In the genomic region with DNA sequence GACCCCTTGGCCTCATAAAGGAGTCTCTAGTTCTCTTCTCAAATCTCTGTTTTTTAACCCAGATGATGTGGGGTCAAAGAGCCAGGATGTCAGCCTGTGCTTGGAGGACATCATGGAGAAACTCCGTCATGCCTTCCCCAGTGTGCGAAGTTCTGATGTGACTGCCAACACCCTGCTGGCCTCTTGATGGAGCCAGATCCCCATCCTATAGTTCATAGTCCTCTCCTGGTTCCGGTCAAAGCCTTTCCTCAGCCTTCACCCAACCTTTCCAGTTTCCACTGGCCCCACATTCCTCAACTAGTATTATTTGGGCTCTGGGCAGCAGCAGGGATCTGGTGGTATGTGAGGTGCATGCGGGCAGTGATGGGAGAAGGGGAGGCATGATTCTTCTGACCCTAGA, we compare ENCODE assay signal across 10 cellular contexts. TPM values are rescaled to one million over a fixed set of nuclear protein-coding genes. Genes with fewer than 3 reads are reported as not detected.
DNase-seq lines count a peak whose midpoint lies in the region; ATAC-seq, FAIRE-seq and TF ChIP-seq lines count a peak whose summit lies in the region.
"Had no signal": no experiment of that assay in that cellular context is flagged by ENCODE, and none has a peak within 500 bp of the region (broad histone marks: within the 10 kb centered on the region; RNA-seq: fewer than 3 reads in every experiment).

No MANE protein-coding gene starts in this region.

- no peaks in the 10 kb centered on the region for H3K9me3 ChIP-seq in suprapubic skin

- H3K4me1 ChIP-seq in suprapubic skin: no peaks in the 10 kb centered on the region

- no peak for TF ChIP-seq POLR2A in suprapubic skin (IDR thresholded peaks at IDR 0.05)

- DNase-seq in GM10248 (ENCODE audit: extremely low spot score) (no peak), LNCaP clone FGC (ENCODE audit: low read depth) (no peak), bronchial epithelial cell (ENCODE audit: low read depth) (peak; percentile 1), lung microvascular endothelial cell (ENCODE audit: low read depth in 2 of 2) (peak; percentile 31 to 33), suprapubic skin (ENCODE audit: low spot score in 2 of 2) (no peak)
- DNase-seq in NK-92 treated with Interleukin-12 subunit alpha and Interleukin-12 subunit beta, amount 100 ng/mL, for 24 hours (lab: John Stamatoyannopoulos, UW): no peak
- DNase-seq: activated CD4-positive, alpha-beta T cell treated with anti-CD3 and anti-CD28 coated beads, Interleukin-2, amount 50 U/mL, for 4 hours; NCI-H2081 treated with DMSO at 0.1 percent for 48 hours; nephron progenitor cell had no signal

- H3K27ac ChIP-seq in suprapubic skin: no peak overlapping the region

- H3K36me3 ChIP-seq in bronchial epithelial cell (ENCODE audit: control insufficient read depth, insufficient read depth, low read length) (no peaks in the 10 kb centered on the region), suprapubic skin (no peaks in the 10 kb centered on the region)

- no peak for TF ChIP-seq EP300 in suprapubic skin (IDR thresholded peaks at IDR 0.05)

- no peak for FAIRE-seq in bronchial epithelial cell (lab: Jason Lieb, UNC)

- TF ChIP-seq CTCF in GM10248 (IDR thresholded peaks at IDR 0.05; ENCODE audit: control extremely low read depth, extremely low read depth, low read depth, missing control alignments): peak; percentile 32
- peak; percentile 34 for TF ChIP-seq CTCF in LNCaP clone FGC (IDR thresholded peaks at IDR 0.05; ENCODE audit: control insufficient read depth, extremely low read depth, insufficient read depth)
- TF ChIP-seq CTCF in bronchial epithelial cell (IDR thresholded peaks at IDR 0.05; ENCODE audit: insufficient read depth, low read length, severe bottlenecking): peak; percentile 19
- no peak for TF ChIP-seq CTCF in suprapubic skin (IDR thresholded peaks at IDR 0.05)

- CTCF ChIA-PET in GM10248 (lab: Yijun Ruan, JAX): no interaction called here

- H3K4me3 ChIP-seq in LNCaP clone FGC (ENCODE audit: low read depth, low read length) (no peak overlapping the region), bronchial epithelial cell (ENCODE audit: low read depth, low read length) (no peak overlapping the region), suprapubic skin (no peak overlapping the region)

- ATAC-seq in HG03175 (IDR thresholded peaks at IDR 0.05; ENCODE audit: unreplicated experiment): no peak

- POLR2A ChIA-PET in GM10248 (lab: Yijun Ruan, JAX): no interaction called here

- WGBS in suprapubic skin: 86% methylated on average over 4 of the region's 4 CpGs

- H3K27me3 ChIP-seq in bronchial epithelial cell (ENCODE audit: control insufficient read depth, insufficient read depth, low read length): no peaks in the 10 kb centered on the region
- no peaks in the 10 kb centered on the region for H3K27me3 ChIP-seq in suprapubic skin

RNA-seq across cellular contexts. Expression of gene TAF7L, which starts 30.7 kb away (rescaled TPM):
- total RNA-seq in bronchial epithelial cell (under 0.01 TPM in 1 of 2 replicates, not detected in the other), lung microvascular endothelial cell (under 0.01 TPM in 1 of 2 replicates, not detected in the other), suprapubic skin (1 to 10 TPM in 2 of 4 donors, under 1 TPM in 2; 0.34 to 1.9 (median 1.1) TPM)

RNA-seq across cellular contexts. Expression of gene DRP2, which starts 40.8 kb away (rescaled TPM):
- total RNA-seq in bronchial epithelial cell: not detected in 2 replicates
- total RNA-seq in lung microvascular endothelial cell: 0.22 TPM in 1 of 2 replicates, not detected in the other
- under 1 TPM; 0.05 to 0.97 (median 0.35) TPM for total RNA-seq in suprapubic skin

Comparison
In these comparisons a context has a peak if more than half of its experiments do, and no peak if none do; other contexts are left out.
1. DNase-seq: peak in bronchial epithelial cell (single experiment) and lung microvascular endothelial cell (2 of 2); none in GM10248 (single experiment), LNCaP clone FGC (single experiment), NK-92 treated with Interleukin-12 subunit alpha and Interleukin-12 subunit beta, amount 100 ng/mL, for 24 hours (single experiment) and suprapubic skin (0 of 2).
2. CTCF ChIP-seq: peak in GM10248 (single experiment), LNCaP clone FGC (single experiment) and bronchial epithelial cell (single experiment); none in suprapubic skin (0 of 2).